In the genomic region with DNA sequence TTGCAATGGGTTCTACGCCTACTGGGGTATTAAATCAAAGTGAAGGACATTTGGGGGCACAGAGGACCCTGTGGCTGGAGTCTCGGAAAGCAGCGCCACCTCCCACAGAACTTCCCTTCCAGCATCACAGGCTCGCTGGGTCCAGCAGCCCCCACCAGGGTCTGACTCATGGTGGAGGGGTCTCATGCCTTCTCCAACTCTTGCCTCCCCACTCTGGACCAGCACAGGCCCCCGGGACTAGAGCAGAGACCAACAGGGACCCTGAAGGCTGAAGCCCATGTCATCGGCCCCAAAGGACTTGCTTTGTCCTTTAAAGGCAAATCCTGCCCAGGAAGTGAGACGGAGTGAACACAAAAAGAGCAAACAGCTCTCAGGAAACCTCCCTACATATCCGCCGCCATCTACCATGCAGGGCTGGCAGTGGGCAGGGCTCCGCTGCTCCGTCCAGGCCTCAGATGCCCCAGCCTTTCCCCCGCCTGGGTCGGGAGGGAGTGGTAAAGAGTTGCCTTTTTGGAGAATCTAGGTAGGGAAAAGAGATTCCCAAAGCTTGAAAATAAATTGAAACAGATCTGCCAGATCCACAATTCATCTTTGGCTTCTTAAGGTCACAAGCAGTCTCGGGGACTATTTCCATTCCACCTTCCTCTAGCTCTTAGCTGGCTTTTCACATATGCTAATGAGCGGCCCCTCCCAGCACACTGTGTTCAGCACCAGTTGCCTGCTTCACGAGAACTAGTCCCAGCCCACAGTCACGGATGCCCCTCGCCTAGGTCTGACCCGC, we compare ENCODE assay signal across 8 cellular contexts.
A peak's percentile ranks its signal among the peaks of the same experiment; 100 is the strongest.
DNase-seq lines count a peak whose midpoint lies in the region; ATAC-seq and TF ChIP-seq lines count a peak whose summit lies in the region.

No MANE protein-coding gene starts in this region.

- ATAC-seq in GM21786 (IDR thresholded peaks at IDR 0.05; ENCODE audit: unreplicated experiment) (peak; percentile 3), GM21447 (IDR thresholded peaks at IDR 0.05; ENCODE audit: unreplicated experiment) (no peak)
- ATAC-seq in stimulated activated effector memory CD8-positive, alpha-beta T cell treated with anti-CD3 and anti-CD28 coated beads, Interleukin-12 subunit alpha, Interleukin-12 subunit beta, amount 100 ng/mL, for 72 hours, result no peak

- no peak for TF ChIP-seq CTCF in GM10266 (IDR thresholded peaks at IDR 0.05; ENCODE audit: control insufficient read depth, insufficient read depth, low read depth, missing control alignments)

- peak overlapping the region; percentile 64 for H3K4me3 Mint-ChIP-seq in stimulated activated effector memory CD8-positive, alpha-beta T cell treated with anti-CD3 and anti-CD28 coated beads, Interleukin-12 subunit alpha, Interleukin-12 subunit beta, amount 100 ng/mL, for 72 hours

- H3K4me3 ChIP-seq in iPS-11a (ENCODE audit: low read depth, low read length), result peak overlapping the region; percentile 78

- H3K9me3 Mint-ChIP-seq in stimulated activated effector memory CD8-positive, alpha-beta T cell treated with anti-CD3 and anti-CD28 coated beads, Interleukin-12 subunit alpha, Interleukin-12 subunit beta, amount 100 ng/mL, for 72 hours, result no peaks in the 10 kb centered on the region

- peaks cover 16% of the 10 kb centered on the region for H3K4me1 Mint-ChIP-seq in stimulated activated effector memory CD8-positive, alpha-beta T cell treated with anti-CD3 and anti-CD28 coated beads, Interleukin-12 subunit alpha, Interleukin-12 subunit beta, amount 100 ng/mL, for 72 hours

- H3K27ac Mint-ChIP-seq in stimulated activated effector memory CD8-positive, alpha-beta T cell treated with anti-CD3 and anti-CD28 coated beads, Interleukin-12 subunit alpha, Interleukin-12 subunit beta, amount 100 ng/mL, for 72 hours, result no peak overlapping the region

- H3K36me3 Mint-ChIP-seq in stimulated activated effector memory CD8-positive, alpha-beta T cell treated with anti-CD3 and anti-CD28 coated beads, Interleukin-12 subunit alpha, Interleukin-12 subunit beta, amount 100 ng/mL, for 72 hours, result no peaks in the 10 kb centered on the region

- peak; percentile 57 to 62 for DNase-seq in SHP77 (lab: John Stamatoyannopoulos, UW)
- DNase-seq in stimulated activated effector memory CD8-positive, alpha-beta T cell treated with anti-CD3 and anti-CD28 coated beads, Interleukin-12 subunit alpha, Interleukin-12 subunit beta, amount 100 ng/mL, for 72 hours (ENCODE audit: low spot score in 2 of 2), result no peak
- DNase-seq in RPMI8226, result no peak
- DNase-seq in GM10266 (ENCODE audit: extremely low spot score), result no peak
- no peak for DNase-seq in NCI-H2227 treated with DMSO at 0.1 percent for 48 hours (lab: John Stamatoyannopoulos, UW)

Comparison
In these comparisons a context has a peak if more than half of its experiments do, and no peak if none do; other contexts are left out.
1. DNase-seq: peak in SHP77 (2 of 2); none in stimulated activated effector memory CD8-positive, alpha-beta T cell treated with anti-CD3 and anti-CD28 coated beads, Interleukin-12 subunit alpha, Interleukin-12 subunit beta, amount 100 ng/mL, for 72 hours (0 of 2), RPMI8226 (single experiment), GM10266 (single experiment) and NCI-H2227 treated with DMSO at 0.1 percent for 48 hours (single experiment).